Comparison of ENCODE assay signal across 15 cellular contexts in genomic region chr6:134593887-134594286, GRCh38.
DNase-seq lines count a peak whose midpoint lies in the region; ATAC-seq and TF ChIP-seq lines count a peak whose summit lies in the region.
"Had no signal": no experiment of that assay in that cellular context is flagged by ENCODE, and none has a peak within 500 bp of the region (broad histone marks: within the 10 kb centered on the region; RNA-seq: fewer than 3 reads in every experiment).

No MANE protein-coding gene starts in this region.

- in situ Hi-C loops in KBM-7 (cut with MboI; ENCODE audit: low pct_unique_long_range_greater_than_20kb, low sequenced_read_pairs) = no loop called here
- in situ Hi-C loops in SK-MEL-5 (cut with HindIII; ENCODE audit: low pct_unique_long_range_greater_than_20kb, low sequenced_read_pairs) = no loop called here

- TF ChIP-seq EP300 in sigmoid colon (IDR thresholded peaks at IDR 0.05) = no peak

- intact Hi-C loops in esophagus squamous epithelium (cut with DNase I) (no loop called here), sigmoid colon (cut with DNase I) (no loop called here), aorta (cut with DNase I) (no loop called here)

- H3K27ac ChIP-seq in esophagus squamous epithelium (peak overlapping the region in 3 of 4 donors; percentile 37 to 61 (median 57)), sigmoid colon (no peak overlapping the region), aorta (ENCODE audit: low read depth in 1 of 2, low read length in 2 of 2) (no peak overlapping the region)
- H3K27ac ChIP-seq: VCaP had no signal

- TF ChIP-seq CTCF in esophagus squamous epithelium (IDR thresholded peaks at IDR 0.05) (no peak), sigmoid colon (IDR thresholded peaks at IDR 0.05) (no peak)

- H3K27me3 ChIP-seq in esophagus squamous epithelium = no peaks in the 10 kb centered on the region
- no peaks in the 10 kb centered on the region for H3K27me3 ChIP-seq in sigmoid colon
- no peaks in the 10 kb centered on the region for H3K27me3 ChIP-seq in aorta (ENCODE audit: control insufficient read depth in 1 of 2, insufficient read depth in 2 of 2, low read length in 1 of 2)

- DNase-seq in KBM-7 = peak; percentile 16
- DNase-seq in SK-MEL-5 (ENCODE audit: low read depth, low spot score) = peak; percentile 17
- no peak for DNase-seq in esophagus squamous epithelium (lab: John Stamatoyannopoulos, UW)
- peak; percentile 20 for DNase-seq in occipital lobe (lab: John Stamatoyannopoulos, UW)
- DNase-seq in NCI-H1694 treated with DMSO at 0.1 percent for 48 hours (lab: John Stamatoyannopoulos, UW) = no peak
- DNase-seq in sigmoid colon = no peak
- DNase-seq in 8988T = no peak
- DNase-seq in aorta = no peak
- DNase-seq: activated CD4-positive, alpha-beta memory T cell treated with anti-CD3 and anti-CD28 coated beads for 36 hours; activated T-cell treated with anti-CD3 and anti-CD28 coated beads, Interleukin-2, amount 50 U/mL, for 4 hours; left colon; stimulated activated CD4-positive, alpha-beta T cell treated with anti-CD3 and anti-CD28 coated beads, Interleukin-4, amount 100 ng/mL, for 1 hour had no signal

- ATAC-seq in aorta (ENCODE audit: low FRiP score) = no peak
- ATAC-seq: activated naive CD4-positive, alpha-beta T cell treated with anti-CD3 and anti-CD28 coated beads, Interleukin-2, amount 50 U/mL, for 72 hours; activated T-cell treated with anti-CD3 and anti-CD28 coated beads, Interleukin-2, amount 50 U/mL, for 4 hours; HCT116; left colon had no signal

- WGBS in esophagus squamous epithelium, 2 donors = 63 to 73% methylated on average over 7 of the region's 7 CpGs
- 74 to 87% methylated on average over 7 of the region's 7 CpGs for WGBS in sigmoid colon, 2 donors
- WGBS in aorta, 2 donors = 76 to 82% methylated on average over 7 of the region's 7 CpGs

- H3K4me3 ChIP-seq in esophagus squamous epithelium (no peak overlapping the region), sigmoid colon (no peak overlapping the region), aorta (ENCODE audit: low read length in 2 of 2) (no peak overlapping the region)

- peaks cover 0 to 20% (median 11%) of the 10 kb centered on the region in 3 donors for H3K4me1 ChIP-seq in esophagus squamous epithelium
- H3K4me1 ChIP-seq in sigmoid colon = no peaks in the 10 kb centered on the region
- no peaks in the 10 kb centered on the region for H3K4me1 ChIP-seq in aorta (ENCODE audit: control insufficient read depth in 1 of 2, insufficient read depth in 2 of 2, low read length in 2 of 2)

- no peaks in the 10 kb centered on the region for H3K9me3 ChIP-seq in esophagus squamous epithelium
- no peaks in the 10 kb centered on the region for H3K9me3 ChIP-seq in sigmoid colon
- no peaks in the 10 kb centered on the region for H3K9me3 ChIP-seq in aorta (ENCODE audit: control insufficient read depth, low read length)

- H3K36me3 ChIP-seq in esophagus squamous epithelium (no peaks in the 10 kb centered on the region), sigmoid colon (no peaks in the 10 kb centered on the region), aorta (ENCODE audit: control insufficient read depth in 1 of 2, insufficient read depth in 2 of 2, low read length in 1 of 2) (no peaks in the 10 kb centered on the region)

- no peak for TF ChIP-seq POLR2A in esophagus squamous epithelium (IDR thresholded peaks at IDR 0.05)
- no peak for TF ChIP-seq POLR2A in sigmoid colon (IDR thresholded peaks at IDR 0.05)

Comparison
In these comparisons a context has a peak if more than half of its experiments do, and no peak if none do; other contexts are left out.
1. DNase-seq: peak in KBM-7 (single experiment), SK-MEL-5 (single experiment) and occipital lobe (single experiment); none in esophagus squamous epithelium (single experiment), NCI-H1694 treated with DMSO at 0.1 percent for 48 hours (single experiment), sigmoid colon (single experiment), 8988T (single experiment) and aorta (0 of 2).
2. H3K27ac ChIP-seq: peak in esophagus squamous epithelium (3 of 4); none in sigmoid colon (0 of 4) and aorta (0 of 2).